In the genomic region with DNA sequence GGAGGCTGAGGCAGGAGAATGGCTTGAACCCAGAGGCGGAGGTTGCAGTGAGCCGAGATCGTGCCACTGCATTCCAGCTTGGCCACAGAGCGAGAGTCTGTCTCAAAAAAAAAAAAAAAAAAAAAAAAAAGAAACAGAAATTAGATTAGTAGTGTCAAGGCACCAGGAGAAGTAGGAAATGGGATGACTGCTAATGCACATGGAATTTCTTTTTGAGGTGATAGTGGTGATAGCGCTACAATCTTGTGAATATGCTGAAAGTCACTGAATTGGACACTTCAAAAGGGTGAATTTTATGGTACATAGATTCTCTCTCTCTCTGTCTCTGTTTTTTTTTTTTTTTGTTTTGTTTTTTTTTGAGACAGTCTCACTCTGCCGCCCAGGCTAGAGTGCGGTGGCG, we compare ENCODE assay signal across 15 cellular contexts. TPM values are rescaled to one million over a fixed set of nuclear protein-coding genes. Genes with fewer than 3 reads are reported as not detected.
A peak's percentile ranks its signal among the peaks of the same experiment; 100 is the strongest.
DNase-seq lines count a peak whose midpoint lies in the region; FAIRE-seq and TF ChIP-seq lines count a peak whose summit lies in the region.
"Had no signal": no experiment of that assay in that cellular context is flagged by ENCODE, and none has a peak within 500 bp of the region (broad histone marks: within the 10 kb centered on the region; RNA-seq: fewer than 3 reads in every experiment).

No MANE protein-coding gene starts in this region.

- no peaks in the 10 kb centered on the region for H4K20me1 ChIP-seq in astrocyte (ENCODE audit: insufficient read depth, low read length)

- H3K36me3 ChIP-seq in astrocyte (ENCODE audit: insufficient read depth, low read length) = no peaks in the 10 kb centered on the region
- H3K36me3 ChIP-seq: SJCRH30 had no signal

- H3K4me3 ChIP-seq in astrocyte (ENCODE audit: insufficient read depth, low read depth, low read length) = no peak overlapping the region
- H3K4me3 ChIP-seq: SJCRH30 had no signal

- H3K9me3 Mint-ChIP-seq in astrocyte (ENCODE audit: unreplicated experiment) = peaks cover 5% of the 10 kb centered on the region
- H3K9me3 Mint-ChIP-seq in nephron progenitor cell = peaks cover 12% of the 10 kb centered on the region

- no peak overlapping the region for H3K9ac ChIP-seq in astrocyte (ENCODE audit: low read length)

- no peak for FAIRE-seq in astrocyte (lab: Jason Lieb, UNC)
- FAIRE-seq: H54 had no signal

- H3K27me3 ChIP-seq in astrocyte (ENCODE audit: insufficient read depth, low read length) = no peaks in the 10 kb centered on the region
- H3K27me3 ChIP-seq: SJCRH30 had no signal

- H3K4me1 ChIP-seq in astrocyte (ENCODE audit: insufficient read depth, low read length) = no peaks in the 10 kb centered on the region
- H3K4me1 ChIP-seq: SJCRH30 had no signal

- H3K4me1 Mint-ChIP-seq in astrocyte (ENCODE audit: low read depth, unreplicated experiment) (no peaks in the 10 kb centered on the region), nephron progenitor cell (peaks cover 12% of the 10 kb centered on the region)

- H3K36me3 Mint-ChIP-seq in astrocyte (ENCODE audit: low read depth, unreplicated experiment) (no peaks in the 10 kb centered on the region), nephron progenitor cell (ENCODE audit: low read depth) (no peaks in the 10 kb centered on the region)

- H3K27me3 Mint-ChIP-seq in astrocyte (ENCODE audit: low read depth, unreplicated experiment) (peaks cover 5% of the 10 kb centered on the region), nephron progenitor cell (ENCODE audit: low read depth, poor library complexity) (peaks cover 9% of the 10 kb centered on the region)

- H3K4me3 Mint-ChIP-seq in astrocyte (ENCODE audit: unreplicated experiment) (no peak overlapping the region), nephron progenitor cell (no peak overlapping the region)

- DNase-seq in A172 (ENCODE audit: low spot score) (peak; percentile 71), EL (peak; percentile 59), RPMI7951 (ENCODE audit: low read depth) (peak; percentile 67), astrocyte (ENCODE audit: low read depth) (peak; percentile 64), NCI-H2196 treated with DMSO at 0.1 percent for 48 hours (lab: John Stamatoyannopoulos, UW; ENCODE audit: unreplicated experiment) (no peak), AG20443 (ENCODE audit: low spot score) (no peak), nephron progenitor cell (no peak)
- DNase-seq: DMS 273 treated with DMSO at 0.1 percent for 48 hours, NCI-H1417 treated with DMSO at 0.1 percent for 48 hours, NCI-H2029, NCI-H2171 treated with DMSO at 0.1 percent for 48 hours, NCI-H524, SJCRH30 had no signal

- TF ChIP-seq CTCF in astrocyte (IDR thresholded peaks at IDR 0.05; ENCODE audit: insufficient read depth, low read depth, low read length) = no peak
- no peak for TF ChIP-seq CTCF in nephron progenitor cell (IDR thresholded peaks at IDR 0.05)

- H3K79me2 ChIP-seq in astrocyte (ENCODE audit: insufficient read depth, low read length) = no peaks in the 10 kb centered on the region

- no peak overlapping the region for H3K27ac ChIP-seq in astrocyte (ENCODE audit: low read depth, low read length)
- H3K27ac ChIP-seq: RWPE1, SJCRH30 had no signal

- H3K4me2 ChIP-seq in astrocyte (ENCODE audit: low read length) = no peak overlapping the region

- H2AFZ ChIP-seq in astrocyte (ENCODE audit: low read depth, low read length) = no peak overlapping the region

- no peak overlapping the region for H3K27ac Mint-ChIP-seq in astrocyte (ENCODE audit: unreplicated experiment)
- H3K27ac Mint-ChIP-seq in nephron progenitor cell = no peak overlapping the region

- H3K9me3 ChIP-seq in astrocyte (ENCODE audit: insufficient read depth, low read depth, low read length) = no peaks in the 10 kb centered on the region
- H3K9me3 ChIP-seq: SJCRH30 had no signal

RNA-seq across cellular contexts. Expression of a gene that starts 42.1 kb away (rescaled TPM):
- 553 and 634 TPM in 2 replicates for total RNA-seq in A172 (2014; rRNA removed; shearing (Covaris generic))
- total RNA-seq in RPMI7951 (2014; rRNA removed; shearing (Covaris generic)) = 391 and 400 TPM in 2 replicates
- 219 and 235 TPM in 2 replicates for total RNA-seq in astrocyte

Comparison
In these comparisons a context has a peak if more than half of its experiments do, and no peak if none do; other contexts are left out.
1. DNase-seq: peak in A172 (single experiment), EL (single experiment), RPMI7951 (single experiment) and astrocyte (single experiment); none in NCI-H2196 treated with DMSO at 0.1 percent for 48 hours (single experiment), AG20443 (single experiment) and nephron progenitor cell (single experiment).